ENCODE assay signal across 10 cellular contexts in the genomic region with DNA sequence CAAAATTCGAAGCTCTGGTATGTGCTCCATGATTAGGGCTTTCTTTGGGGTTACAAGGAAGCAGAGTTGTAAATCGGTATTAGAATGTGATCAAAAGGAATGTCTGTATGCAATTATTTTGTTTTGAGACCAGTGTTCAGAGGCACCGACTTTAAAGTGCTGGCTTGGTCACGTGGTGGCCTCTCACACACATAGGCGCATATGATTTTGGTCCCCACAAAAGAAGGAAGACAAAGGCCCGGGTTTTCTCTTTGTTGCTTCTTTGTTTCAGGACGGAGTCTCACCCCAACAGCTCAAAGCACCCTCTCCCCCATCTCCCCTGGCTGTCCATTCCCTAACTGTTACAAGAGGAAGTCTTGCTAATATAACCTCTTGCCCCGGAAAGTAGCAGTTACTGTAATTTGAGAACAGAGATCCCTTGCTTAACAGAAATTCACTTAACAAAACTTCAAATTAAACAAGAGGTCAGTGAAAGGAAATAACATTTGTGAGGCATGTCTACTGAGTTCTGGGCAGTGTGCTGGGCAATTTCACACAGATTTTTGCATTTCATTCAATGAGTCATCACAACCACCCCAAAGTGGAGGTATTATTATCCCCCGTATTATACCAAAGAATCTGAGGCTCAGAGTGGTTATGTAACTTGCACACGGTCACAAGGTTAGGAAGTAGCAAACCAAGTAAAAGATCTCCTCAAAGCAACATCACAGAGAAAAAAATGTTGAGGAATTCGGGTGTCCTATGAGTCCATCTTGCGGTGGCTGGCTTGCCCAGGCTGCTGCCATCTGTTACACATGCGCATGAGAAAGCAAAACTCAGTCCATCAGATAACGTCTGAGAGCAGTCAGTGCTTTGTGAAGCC.
A peak's percentile ranks its signal among the peaks of the same experiment; 100 is the strongest.
DNase-seq lines count a peak whose midpoint lies in the region; ATAC-seq and TF ChIP-seq lines count a peak whose summit lies in the region.
"Had no signal": no experiment of that assay in that cellular context is flagged by ENCODE, and none has a peak within 500 bp of the region (broad histone marks: within the 10 kb centered on the region; RNA-seq: fewer than 3 reads in every experiment).

No MANE protein-coding gene starts in this region.

- H3K27ac ChIP-seq in RWPE2 (ENCODE audit: poor library complexity, severe bottlenecking) (peak overlapping the region; percentile 51), fibroblast of lung (ENCODE audit: insufficient read depth, low read length) (peak overlapping the region; percentile 66)

- H3K4me1 Mint-ChIP-seq in stimulated activated naive CD8-positive, alpha-beta T cell treated with anti-CD3 and anti-CD28 coated beads, Interleukin-15, amount 100 ng/mL, for 72 hours, result peaks cover 8% of the 10 kb centered on the region
- H3K4me1 Mint-ChIP-seq: activated naive CD4-positive, alpha-beta T cell treated with anti-CD3 and anti-CD28 coated beads, Interleukin-2, amount 50 U/mL, for 24 hours; T-cell had no signal

- peak overlapping the region; percentile 33 for H3K4me2 ChIP-seq in fibroblast of lung (ENCODE audit: extremely low read depth, insufficient read depth, low read length)

- DNase-seq in ELR (ENCODE audit: low read depth), result peak; percentile 93
- DNase-seq in RWPE2 (ENCODE audit: low spot score), result peak; percentile 12
- DNase-seq in fibroblast of lung (ENCODE audit: low read depth in 2 of 2), result peak; percentile 88 to 97
- DNase-seq in pons (ENCODE audit: low spot score), result peak; percentile 2
- no peak for DNase-seq in hypothalamus (lab: John Stamatoyannopoulos, UW)
- no peak for DNase-seq in stimulated activated naive CD8-positive, alpha-beta T cell treated with anti-CD3 and anti-CD28 coated beads, Interleukin-15, amount 100 ng/mL, for 72 hours
- no peak for DNase-seq in left colon
- DNase-seq: T-cell had no signal

- H3K4me1 ChIP-seq in RWPE2 (ENCODE audit: insufficient read depth, poor library complexity, severe bottlenecking) (peaks cover 27% of the 10 kb centered on the region), fibroblast of lung (ENCODE audit: control insufficient read depth, extremely low read depth, insufficient read depth, low read length) (peaks cover 15% of the 10 kb centered on the region)

- H3K36me3 ChIP-seq in RWPE2 (ENCODE audit: low read depth) (no peaks in the 10 kb centered on the region), fibroblast of lung (ENCODE audit: control insufficient read depth, insufficient read depth, low read length) (no peaks in the 10 kb centered on the region)

- H3K9me3 Mint-ChIP-seq in stimulated activated naive CD8-positive, alpha-beta T cell treated with anti-CD3 and anti-CD28 coated beads, Interleukin-15, amount 100 ng/mL, for 72 hours, result no peaks in the 10 kb centered on the region
- H3K9me3 Mint-ChIP-seq: activated naive CD4-positive, alpha-beta T cell treated with anti-CD3 and anti-CD28 coated beads, Interleukin-2, amount 50 U/mL, for 24 hours; T-cell had no signal

- H3K79me2 ChIP-seq in fibroblast of lung (ENCODE audit: control insufficient read depth, insufficient read depth, low read length), result no peaks in the 10 kb centered on the region

- H4K20me1 ChIP-seq in fibroblast of lung (ENCODE audit: control insufficient read depth, extremely low read depth, insufficient read depth, low read length), result no peaks in the 10 kb centered on the region

- H3K27me3 ChIP-seq in RWPE2 (ENCODE audit: insufficient read depth, poor library complexity, severe bottlenecking) (no peaks in the 10 kb centered on the region), fibroblast of lung (ENCODE audit: control insufficient read depth, insufficient read depth, low read length) (no peaks in the 10 kb centered on the region)

- intact Hi-C loops in left colon (cut with DNase I, micrococcal nuclease), result no loop called here

- H3K27me3 Mint-ChIP-seq in stimulated activated naive CD8-positive, alpha-beta T cell treated with anti-CD3 and anti-CD28 coated beads, Interleukin-15, amount 100 ng/mL, for 72 hours, result peaks cover 70% of the 10 kb centered on the region

- H2AFZ ChIP-seq in fibroblast of lung (ENCODE audit: low read length), result no peak overlapping the region

- no peak overlapping the region for H3K4me3 Mint-ChIP-seq in stimulated activated naive CD8-positive, alpha-beta T cell treated with anti-CD3 and anti-CD28 coated beads, Interleukin-15, amount 100 ng/mL, for 72 hours
- H3K4me3 Mint-ChIP-seq: activated naive CD4-positive, alpha-beta T cell treated with anti-CD3 and anti-CD28 coated beads, Interleukin-2, amount 50 U/mL, for 24 hours; T-cell had no signal

- H3K4me3 ChIP-seq in RWPE2 (ENCODE audit: severe bottlenecking), result no peak overlapping the region
- no peak overlapping the region for H3K4me3 ChIP-seq in fibroblast of lung (replicated peaks in 1 of 4; ENCODE audit: control extremely low read depth in 1 of 4, insufficient read depth in 1 of 4, low read depth in 3 of 4, low read length in 4 of 4)

- ATAC-seq in RWPE2 (ENCODE audit: low read depth) (peak; percentile 66), left colon (no peak), GM18861 (IDR thresholded peaks at IDR 0.05; ENCODE audit: unreplicated experiment) (no peak)
- ATAC-seq in stimulated activated naive CD8-positive, alpha-beta T cell treated with anti-CD3 and anti-CD28 coated beads, Interleukin-15, amount 100 ng/mL, for 72 hours, result no peak
- ATAC-seq: T-cell had no signal

- TF ChIP-seq CTCF in RWPE2 (IDR thresholded peaks at IDR 0.05; ENCODE audit: poor library complexity, severe bottlenecking), result no peak
- TF ChIP-seq CTCF in fibroblast of lung (conservative IDR thresholded peaks at IDR 0.05 in 1 of 2, IDR thresholded peaks at IDR 0.05 in 1 of 2; ENCODE audit: low read depth in 1 of 2, low read length in 2 of 2), result no peak

- H3K27ac Mint-ChIP-seq in stimulated activated naive CD8-positive, alpha-beta T cell treated with anti-CD3 and anti-CD28 coated beads, Interleukin-15, amount 100 ng/mL, for 72 hours, result no peak overlapping the region
- H3K27ac Mint-ChIP-seq: activated naive CD4-positive, alpha-beta T cell treated with anti-CD3 and anti-CD28 coated beads, Interleukin-2, amount 50 U/mL, for 24 hours; T-cell had no signal

- H3K9ac ChIP-seq in fibroblast of lung (ENCODE audit: insufficient read depth, low read length), result no peak overlapping the region

- H3K9me3 ChIP-seq in RWPE2 (ENCODE audit: severe bottlenecking) (no peaks in the 10 kb centered on the region), fibroblast of lung (ENCODE audit: control insufficient read depth, insufficient read depth, low read depth, low read length) (no peaks in the 10 kb centered on the region)

Comparison
In these comparisons a context has a peak if more than half of its experiments do, and no peak if none do; other contexts are left out.
1. DNase-seq: peak in ELR (single experiment), RWPE2 (single experiment), fibroblast of lung (2 of 2) and pons (single experiment); none in hypothalamus (0 of 51), stimulated activated naive CD8-positive, alpha-beta T cell treated with anti-CD3 and anti-CD28 coated beads, Interleukin-15, amount 100 ng/mL, for 72 hours (0 of 2) and left colon (0 of 2).